In genomic region chr9:72352911-72353388, GRCh38 we compare ENCODE assay signal across 2 cellular contexts.
TF ChIP-seq lines count a peak whose summit lies in the region.

No MANE protein-coding gene starts in this region.

TF ChIP-seq in SK-N-SH treated with all-trans-retinoic acid at 6 μM for 48 hours, 23 proteins besides CTCF, POLR2A, EP300 and RAD21 (continued from another document):
- TF ChIP-seq ISL1 (CRISPR knock-in tag; IDR thresholded peaks at IDR 0.05): no peak
- TF ChIP-seq, protein P1, sequence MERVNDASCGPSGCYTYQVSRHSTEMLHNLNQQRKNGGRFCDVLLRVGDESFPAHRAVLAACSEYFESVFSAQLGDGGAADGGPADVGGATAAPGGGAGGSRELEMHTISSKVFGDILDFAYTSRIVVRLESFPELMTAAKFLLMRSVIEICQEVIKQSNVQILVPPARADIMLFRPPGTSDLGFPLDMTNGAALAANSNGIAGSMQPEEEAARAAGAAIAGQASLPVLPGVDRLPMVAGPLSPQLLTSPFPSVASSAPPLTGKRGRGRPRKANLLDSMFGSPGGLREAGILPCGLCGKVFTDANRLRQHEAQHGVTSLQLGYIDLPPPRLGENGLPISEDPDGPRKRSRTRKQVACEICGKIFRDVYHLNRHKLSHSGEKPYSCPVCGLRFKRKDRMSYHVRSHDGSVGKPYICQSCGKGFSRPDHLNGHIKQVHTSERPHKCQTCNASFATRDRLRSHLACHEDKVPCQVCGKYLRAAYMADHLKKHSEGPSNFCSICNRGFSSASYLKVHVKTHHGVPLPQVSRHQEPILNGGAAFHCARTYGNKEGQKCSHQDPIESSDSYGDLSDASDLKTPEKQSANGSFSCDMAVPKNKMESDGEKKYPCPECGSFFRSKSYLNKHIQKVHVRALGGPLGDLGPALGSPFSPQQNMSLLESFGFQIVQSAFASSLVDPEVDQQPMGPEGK (CRISPR knock-in tag; IDR thresholded peaks at IDR 0.05; ENCODE audit: borderline replicate concordance): no peak
- TF ChIP-seq ZFP30 (CRISPR knock-in tag; IDR thresholded peaks at IDR 0.05): no peak
- TF ChIP-seq CSDC2 (CRISPR knock-in tag; IDR thresholded peaks at IDR 0.05): no peak
- TF ChIP-seq ZNF565 (CRISPR knock-in tag; conservative IDR thresholded peaks at IDR 0.05; ENCODE audit: low read depth): no peak

TF ChIP-seq in SK-N-SH, 30 proteins besides CTCF, POLR2A, EP300 and RAD21 (continued from another document):
- TF ChIP-seq ZBTB33 (IDR thresholded peaks at IDR 0.05; ENCODE audit: borderline replicate concordance, low read depth) (no peak), TAF1 (IDR thresholded peaks at IDR 0.05; ENCODE audit: borderline replicate concordance, low read depth, low read length) (no peak), REST (IDR thresholded peaks at IDR 0.05; ENCODE audit: low read depth, low read length) (no peak), RXRA (IDR thresholded peaks at IDR 0.05; ENCODE audit: borderline replicate concordance, low read depth) (no peak), CHD2 (IDR thresholded peaks at IDR 0.05; ENCODE audit: low read length, partially characterized antibody) (no peak), FOSL2 (IDR thresholded peaks at IDR 0.05; ENCODE audit: borderline replicate concordance, low read depth) (no peak), JUND (IDR thresholded peaks at IDR 0.05) (no peak), ELF1 (IDR thresholded peaks at IDR 0.05) (no peak), TCF12 (IDR thresholded peaks at IDR 0.05) (no peak), PBX3 (IDR thresholded peaks at IDR 0.05) (no peak), EZH2phosphoT487 (IDR thresholded peaks at IDR 0.05; ENCODE audit: borderline replicate concordance, low read depth) (no peak), USF1 (IDR thresholded peaks at IDR 0.05; ENCODE audit: borderline replicate concordance, low read depth) (no peak), FOXJ3 (CRISPR knock-in tag; IDR thresholded peaks at IDR 0.05) (no peak), RCOR1 (IDR thresholded peaks at IDR 0.05; ENCODE audit: low read length) (no peak), GATA2 (CRISPR knock-in tag; IDR thresholded peaks at IDR 0.05) (no peak)
- TF ChIP-seq, protein P2, sequence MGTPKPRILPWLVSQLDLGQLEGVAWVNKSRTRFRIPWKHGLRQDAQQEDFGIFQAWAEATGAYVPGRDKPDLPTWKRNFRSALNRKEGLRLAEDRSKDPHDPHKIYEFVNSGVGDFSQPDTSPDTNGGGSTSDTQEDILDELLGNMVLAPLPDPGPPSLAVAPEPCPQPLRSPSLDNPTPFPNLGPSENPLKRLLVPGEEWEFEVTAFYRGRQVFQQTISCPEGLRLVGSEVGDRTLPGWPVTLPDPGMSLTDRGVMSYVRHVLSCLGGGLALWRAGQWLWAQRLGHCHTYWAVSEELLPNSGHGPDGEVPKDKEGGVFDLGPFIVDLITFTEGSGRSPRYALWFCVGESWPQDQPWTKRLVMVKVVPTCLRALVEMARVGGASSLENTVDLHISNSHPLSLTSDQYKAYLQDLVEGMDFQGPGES (IDR thresholded peaks at IDR 0.05; ENCODE audit: low read depth, low read length): no peak
- TF ChIP-seq, protein P3, sequence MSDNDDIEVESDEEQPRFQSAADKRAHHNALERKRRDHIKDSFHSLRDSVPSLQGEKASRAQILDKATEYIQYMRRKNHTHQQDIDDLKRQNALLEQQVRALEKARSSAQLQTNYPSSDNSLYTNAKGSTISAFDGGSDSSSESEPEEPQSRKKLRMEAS (IDR thresholded peaks at IDR 0.05; ENCODE audit: low read depth): no peak
